ENCODE assay signal across 22 cellular contexts in the genomic region with DNA sequence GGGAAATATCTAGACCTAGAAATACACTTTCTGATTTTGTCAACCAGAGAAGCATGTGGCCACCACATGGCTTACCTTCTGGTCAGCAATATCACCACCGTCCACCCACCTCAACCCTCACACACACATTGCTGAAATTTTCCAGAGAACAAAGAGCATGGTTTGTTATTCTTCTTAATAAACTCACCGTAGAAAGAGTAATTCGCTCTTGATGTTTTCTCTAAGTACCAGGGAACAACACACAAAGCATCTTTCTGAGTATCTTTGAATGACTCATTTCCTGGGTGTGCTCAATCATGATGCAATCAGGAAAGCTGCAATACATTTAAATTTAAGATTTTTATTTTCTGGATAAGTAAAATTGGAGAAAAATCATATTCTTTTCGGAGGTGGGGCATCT. TPM values are rescaled to one million over a fixed set of nuclear protein-coding genes. Genes with fewer than 3 reads are reported as not detected.
DNase-seq lines count a peak whose midpoint lies in the region; ATAC-seq, FAIRE-seq and TF ChIP-seq lines count a peak whose summit lies in the region.
"Had no signal": no experiment of that assay in that cellular context is flagged by ENCODE, and none has a peak within 500 bp of the region (broad histone marks: within the 10 kb centered on the region; RNA-seq: fewer than 3 reads in every experiment).

No MANE protein-coding gene starts in this region.

- H3K27ac ChIP-seq in foreskin keratinocyte, result peak overlapping the region; percentile 92
- H3K27ac ChIP-seq: BLaER1, brain microvascular endothelial cell, tibial artery had no signal

- H3K27me3 Mint-ChIP-seq in activated naive CD8-positive, alpha-beta T cell treated with anti-CD3 and anti-CD28 coated beads, Interleukin-2, amount 50 U/mL, for 24 hours, result peaks cover 5% of the 10 kb centered on the region

- no peak for FAIRE-seq in D721Med (lab: Jason Lieb, UNC)

- H3K4me1 ChIP-seq in adipocyte (ENCODE audit: control insufficient read depth, insufficient read depth, low read length), result peaks cover 3% of the 10 kb centered on the region
- peaks cover 37% of the 10 kb centered on the region for H3K4me1 ChIP-seq in foreskin keratinocyte
- H3K4me1 ChIP-seq: BLaER1, tibial artery had no signal

- TF ChIP-seq CTCF in AG10803 (conservative IDR thresholded peaks at IDR 0.05; ENCODE audit: low read length) (no peak), foreskin keratinocyte (conservative IDR thresholded peaks at IDR 0.05) (no peak), D721Med (IDR thresholded peaks at IDR 0.05; ENCODE audit: insufficient read depth, missing control alignments) (no peak)

- no peaks in the 10 kb centered on the region for H3K9me3 ChIP-seq in adipocyte (ENCODE audit: control insufficient read depth, low read length)
- H3K9me3 ChIP-seq: BLaER1, tibial artery had no signal

- peaks cover 7% of the 10 kb centered on the region for H3K4me1 Mint-ChIP-seq in activated naive CD8-positive, alpha-beta T cell treated with anti-CD3 and anti-CD28 coated beads, Interleukin-2, amount 50 U/mL, for 24 hours
- H3K4me1 Mint-ChIP-seq: natural killer cell had no signal

- H3K9ac ChIP-seq in adipocyte (ENCODE audit: low read length), result no peak overlapping the region
- H3K9ac ChIP-seq: BLaER1 had no signal

- no peaks in the 10 kb centered on the region for H3K9me3 Mint-ChIP-seq in activated naive CD8-positive, alpha-beta T cell treated with anti-CD3 and anti-CD28 coated beads, Interleukin-2, amount 50 U/mL, for 24 hours
- H3K9me3 Mint-ChIP-seq: natural killer cell had no signal

- H3K27me3 ChIP-seq in adipocyte (replicated peaks; ENCODE audit: control insufficient read depth, insufficient read depth, low read length) (no peaks in the 10 kb centered on the region), foreskin keratinocyte (no peaks in the 10 kb centered on the region)
- H3K27me3 ChIP-seq: BLaER1, brain microvascular endothelial cell, tibial artery had no signal

- DNase-seq in AG10803 (ENCODE audit: low read depth), result peak; percentile 11
- DNase-seq in HT-29 (ENCODE audit: low spot score), result peak; percentile 25
- DNase-seq in adipocyte (ENCODE audit: low read depth), result peak; percentile 54
- peak in 1 of 2 donors; percentile 83 for DNase-seq in foreskin keratinocyte
- no peak for DNase-seq in NCI-H1105 (lab: John Stamatoyannopoulos, UW)
- DNase-seq in D721Med (ENCODE audit: insufficient read length, low spot score), result no peak
- DNase-seq in effector CD8-positive, alpha-beta T cell (lab: John Stamatoyannopoulos, UW), result no peak
- no peak for DNase-seq in activated naive CD8-positive, alpha-beta T cell treated with anti-CD3 and anti-CD28 coated beads, Interleukin-2, amount 50 U/mL, for 24 hours
- DNase-seq: activated CD4-positive, alpha-beta T cell treated with anti-CD3 and anti-CD28 coated beads, Interleukin-2, amount 50 U/mL, for 1 hour; activated effector memory CD4-positive, alpha-beta T cell treated with Interleukin-2 at 50 U/mL for 16 hours; brain microvascular endothelial cell; hippocampal formation; KG1; natural killer cell; NCI-H1694 treated with DMSO at 0.1 percent for 48 hours; NCI-H526; retina; SHP77; T1000; tibial artery had no signal

- H3K27ac Mint-ChIP-seq in activated naive CD8-positive, alpha-beta T cell treated with anti-CD3 and anti-CD28 coated beads, Interleukin-2, amount 50 U/mL, for 24 hours, result no peak overlapping the region
- H3K27ac Mint-ChIP-seq: natural killer cell had no signal

- no peaks in the 10 kb centered on the region for H3K36me3 ChIP-seq in adipocyte (ENCODE audit: control insufficient read depth, insufficient read depth, low read length, severe bottlenecking)
- H3K36me3 ChIP-seq: BLaER1, brain microvascular endothelial cell, tibial artery had no signal

- H3K36me3 Mint-ChIP-seq in activated naive CD8-positive, alpha-beta T cell treated with anti-CD3 and anti-CD28 coated beads, Interleukin-2, amount 50 U/mL, for 24 hours (ENCODE audit: low read depth), result no peaks in the 10 kb centered on the region
- H3K36me3 Mint-ChIP-seq: natural killer cell had no signal

- H3K4me3 Mint-ChIP-seq in activated naive CD8-positive, alpha-beta T cell treated with anti-CD3 and anti-CD28 coated beads, Interleukin-2, amount 50 U/mL, for 24 hours, result no peak overlapping the region
- H3K4me3 Mint-ChIP-seq: natural killer cell had no signal

- ATAC-seq in foreskin keratinocyte, result peak; percentile 46
- no peak for ATAC-seq in activated naive CD8-positive, alpha-beta T cell treated with anti-CD3 and anti-CD28 coated beads, Interleukin-2, amount 50 U/mL, for 24 hours
- ATAC-seq: left lobe of liver, natural killer cell had no signal

- H3K4me3 ChIP-seq in AG10803 (ENCODE audit: low read length), result no peak overlapping the region
- H3K4me3 ChIP-seq in adipocyte (ENCODE audit: low read length), result no peak overlapping the region
- H3K4me3 ChIP-seq: BLaER1, tibial artery had no signal

RNA-seq across cellular contexts. Expression of a gene that starts 24.7 kb away (rescaled TPM):
- not detected in 2 replicates for total RNA-seq in HT-29 (2014; rRNA removed; shearing (Covaris generic))
- 0.11 and 0.14 TPM in 2 replicates for total RNA-seq in foreskin keratinocyte
- 0.02 and 0.08 TPM in 2 replicates for polyA plus RNA-seq in foreskin keratinocyte
- total RNA-seq: natural killer cell had no signal

Comparison
In these comparisons a context has a peak if more than half of its experiments do, and no peak if none do; other contexts are left out.
1. DNase-seq: peak in AG10803 (single experiment), HT-29 (single experiment) and adipocyte (single experiment); none in NCI-H1105 (single experiment), D721Med (single experiment), effector CD8-positive, alpha-beta T cell (single experiment) and activated naive CD8-positive, alpha-beta T cell treated with anti-CD3 and anti-CD28 coated beads, Interleukin-2, amount 50 U/mL, for 24 hours (single experiment).